In the genomic region with DNA sequence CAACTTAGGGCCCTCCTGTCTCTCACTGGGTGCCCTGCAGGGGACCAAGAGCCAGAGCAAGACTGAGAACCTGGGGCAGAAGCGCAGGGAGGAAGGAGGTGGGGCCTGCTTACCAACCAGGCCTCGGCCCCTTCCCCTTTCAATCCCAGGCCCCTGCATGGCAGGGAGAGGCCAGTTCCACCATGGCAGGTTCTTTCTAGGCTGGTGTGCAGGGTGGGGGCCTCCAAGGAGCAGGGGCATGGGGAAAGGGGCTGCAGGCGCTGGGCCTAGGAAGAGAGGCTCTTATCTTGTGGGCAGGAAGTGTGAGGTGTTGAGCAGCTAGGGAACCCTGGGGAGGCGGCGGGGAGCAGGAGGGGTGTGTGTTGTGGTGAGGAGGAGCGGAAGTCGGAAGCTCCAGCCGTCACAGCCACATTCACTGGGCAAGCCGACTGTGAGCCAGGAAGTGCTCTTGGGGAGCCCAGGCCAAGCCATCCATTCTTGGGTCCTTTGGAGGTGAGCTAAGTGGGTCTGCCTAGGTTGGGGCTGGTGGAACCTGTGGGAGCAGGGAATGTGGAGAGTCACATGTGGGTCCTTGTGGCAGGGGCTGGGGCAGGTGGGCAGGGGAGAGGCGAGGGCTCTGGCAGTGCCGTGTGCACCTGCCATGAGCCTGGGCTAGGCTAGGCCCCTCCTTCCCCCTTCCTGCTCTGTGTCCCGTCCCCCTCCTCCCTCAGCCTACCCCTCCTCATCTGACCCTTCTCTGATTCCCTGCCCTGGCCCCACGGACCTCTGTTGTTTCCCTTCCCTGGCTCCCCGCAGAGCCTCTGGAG, we compare ENCODE assay signal across 8 cellular contexts. TPM values are rescaled to one million over a fixed set of nuclear protein-coding genes. Genes with fewer than 3 reads are reported as not detected.
A peak's percentile ranks its signal among the peaks of the same experiment; 100 is the strongest.
DNase-seq lines count a peak whose midpoint lies in the region; ATAC-seq and TF ChIP-seq lines count a peak whose summit lies in the region.

TSS of gene PSD4 (plus strand) at position 409 of the 806 bp plus-strand sequence. CDS start 8,486 bp downstream, outside the sequence.

- TF ChIP-seq POLR2A in esophagus squamous epithelium (IDR thresholded peaks at IDR 0.05) = peak in 1 of 4 donors; percentile 45

- H3K27me3 ChIP-seq in KMS-11 (ENCODE audit: insufficient read depth, low read depth) = no peaks in the 10 kb centered on the region
- H3K27me3 ChIP-seq in esophagus squamous epithelium = no peaks in the 10 kb centered on the region
- H3K27me3 ChIP-seq in SK-N-SH (ENCODE audit: insufficient read depth) = peaks cover 9% of the 10 kb centered on the region; the same call in 1 of the 2 replicates
- no peaks in the 10 kb centered on the region for H3K27me3 ChIP-seq in HAP-1 (ENCODE audit: low read depth)

- H3K4me2 ChIP-seq in KMS-11 (peak within 1 kb of the TSS; percentile 63), SK-N-SH (no peak within 1 kb of the TSS)

- H3K9me3 Mint-ChIP-seq in Calu3 (ENCODE audit: low read depth, unreplicated experiment) = peaks cover 3% of the 10 kb centered on the region

- H3K4me1 Mint-ChIP-seq in Calu3 (ENCODE audit: low read depth, unreplicated experiment) = no peaks in the 10 kb centered on the region

- CTCF ChIA-PET in Calu3 (lab: Charles Lee) (no interaction called here), SK-N-SH (lab: Yijun Ruan, JAX) (interaction anchor here (1.4 to 1.7 kb wide), 4 partner anchors 29 to 37 kb away, joined by 4 to 5 read pairs (median 4); no protein-coding TSS in a partner anchor)

- H3K4me3 ChIP-seq in KMS-11 (IDR thresholded peaks at IDR 0.05; ENCODE audit: insufficient read depth, low read depth, low read length) (no peak within 1 kb of the TSS), esophagus squamous epithelium (peak within 1 kb of the TSS; percentile 4 to 59 (median 34)), SK-N-SH (ENCODE audit: low read depth in 2 of 2, low read length in 1 of 2) (no peak within 1 kb of the TSS), HAP-1 (no peak within 1 kb of the TSS)

- TF ChIP-seq RAD21 in SK-N-SH (IDR thresholded peaks at IDR 0.05; ENCODE audit: low read length) = no peak

- H3K9ac ChIP-seq in KMS-11 (peak within 1 kb of the TSS; percentile 50; the same call in 1 of the 2 replicates), SK-N-SH (no peak within 1 kb of the TSS)

- no peak within 1 kb of the TSS for H3K4me3 Mint-ChIP-seq in Calu3 (ENCODE audit: low read depth, unreplicated experiment)

- WGBS in esophagus squamous epithelium, 2 donors = 69 to 75% methylated on average over 5 to 9 of the region's 14 CpGs
- 50% methylated on average over 11 of the region's 14 CpGs for WGBS in SK-N-SH (ENCODE audit: low lambda C conversion rate)

- no peak within 1 kb of the TSS; the same call in 1 of the 2 replicates for H2AFZ ChIP-seq in KMS-11 (ENCODE audit: low read depth)
- no peak within 1 kb of the TSS for H2AFZ ChIP-seq in SK-N-SH (ENCODE audit: low read depth)

- H3K9me3 ChIP-seq in esophagus squamous epithelium (no peaks in the 10 kb centered on the region), SK-N-SH (no peaks in the 10 kb centered on the region), HAP-1 (no peaks in the 10 kb centered on the region)

- ATAC-seq in GM21515 (IDR thresholded peaks at IDR 0.05; ENCODE audit: unreplicated experiment) = peak; percentile 82

- no peaks in the 10 kb centered on the region for H3K27me3 Mint-ChIP-seq in Calu3 (ENCODE audit: unreplicated experiment)

- intact Hi-C loops in Calu3 (cut with micrococcal nuclease; ENCODE audit: unreplicated experiment) (no loop called here), esophagus squamous epithelium (cut with DNase I) (no loop called here)

- H3F3A ChIP-seq in SK-N-SH (replicated peaks; ENCODE audit: insufficient read depth) = no peaks in the 10 kb centered on the region

- no peak for TF ChIP-seq EP300 in SK-N-SH (IDR thresholded peaks at IDR 0.05; ENCODE audit: borderline replicate concordance in 1 of 2, low read depth in 1 of 2, low read length in 1 of 2)

- H3K27ac ChIP-seq in KMS-11 (peak within 1 kb of the TSS; percentile 14), esophagus squamous epithelium (peak within 1 kb of the TSS; percentile 30 to 83 (median 56)), SK-N-SH (ENCODE audit: low read depth in 2 of 2, low read length in 1 of 2) (no peak within 1 kb of the TSS)

- H4K20me1 ChIP-seq in KMS-11 (ENCODE audit: insufficient read depth) (no peaks in the 10 kb centered on the region), SK-N-SH (ENCODE audit: insufficient read depth) (no peaks in the 10 kb centered on the region)

- POLR2A ChIA-PET in SK-N-SH (lab: Yijun Ruan, JAX) = interaction anchor here (0.6 kb wide), 1 partner anchor 33 kb away, joined by 3 read pairs; no protein-coding TSS in a partner anchor

- BruUV-seq in Calu3 (replicated peaks; lab: Mats Ljungman, UMichigan) = no TSS peak

- H3K9me2 ChIP-seq in SK-N-SH = no peaks in the 10 kb centered on the region

- H3K36me3 ChIP-seq in KMS-11 (ENCODE audit: insufficient read depth) (no peaks in the 10 kb centered on the region), esophagus squamous epithelium (no peaks in the 10 kb centered on the region), SK-N-SH (replicated peaks in 1 of 2; ENCODE audit: control insufficient read depth in 1 of 2, insufficient read depth in 2 of 2, low read length in 1 of 2) (no peaks in the 10 kb centered on the region), HAP-1 (replicated peaks) (no peaks in the 10 kb centered on the region)

- H3K79me2 ChIP-seq in KMS-11 (ENCODE audit: insufficient read depth, low read depth) = 0 out of 2 replicates have a peak, but pooled peaks cover 4% of the 10 kb centered on the region
- H3K79me2 ChIP-seq in SK-N-SH (ENCODE audit: insufficient read depth) = no peaks in the 10 kb centered on the region

- TF ChIP-seq CTCF in Calu3 (IDR thresholded peaks at IDR 0.05; ENCODE audit: unreplicated experiment) (no peak), KMS-11 (conservative IDR thresholded peaks at IDR 0.05; ENCODE audit: low read depth, low read length) (no peak), esophagus squamous epithelium (IDR thresholded peaks at IDR 0.05) (no peak), SK-N-SH (IDR thresholded peaks at IDR 0.05) (no peak)

- DNase-seq in Calu3 (no peak), esophagus squamous epithelium (lab: John Stamatoyannopoulos, UW) (peak; percentile 73), SK-N-SH (no peak), HAP-1 (ENCODE audit: low spot score in 2 of 2) (no peak)
- DNase-seq in activated CD4-positive, alpha-beta T cell treated with anti-CD3 and anti-CD28 coated beads, Interleukin-2, amount 50 U/mL, for 48 hours = peak; percentile 89 to 93
- peak; percentile 77 for DNase-seq in stimulated activated CD4-positive, alpha-beta T cell treated with anti-CD3 and anti-CD28 coated beads, Interleukin-12 subunit alpha, Interleukin-12 subunit beta, amount 100 ng/mL, for 4 hours

- H3K4me1 ChIP-seq in KMS-11 (ENCODE audit: low read depth, poor library complexity, severe bottlenecking) (peaks cover 8% of the 10 kb centered on the region), esophagus squamous epithelium (peaks cover 0 to 22% (median 0%) of the 10 kb centered on the region in 3 donors), SK-N-SH (ENCODE audit: control insufficient read depth in 1 of 2, insufficient read depth in 2 of 2, low read depth in 1 of 2, low read length in 1 of 2) (no peaks in the 10 kb centered on the region), HAP-1 (no peaks in the 10 kb centered on the region)

- H3K27ac Mint-ChIP-seq in Calu3 (ENCODE audit: unreplicated experiment) = no peak within 1 kb of the TSS

- in situ Hi-C loops in HAP-1 (cut with MboI; ENCODE audit: low sequenced_read_pairs) = no loop called here

- H3K36me3 Mint-ChIP-seq in Calu3 (ENCODE audit: insufficient read depth, unreplicated experiment) = peaks cover 9% of the 10 kb centered on the region

TF ChIP-seq in SK-N-SH, 30 proteins besides CTCF, POLR2A, EP300 and RAD21:
- TF ChIP-seq ELF1 (IDR thresholded peaks at IDR 0.05) = no peak
- no peak for TF ChIP-seq FOXM1 (IDR thresholded peaks at IDR 0.05; ENCODE audit: low read depth)
- no peak for TF ChIP-seq NRF1 (IDR thresholded peaks at IDR 0.05; ENCODE audit: low read depth, low read length)
- no peak for TF ChIP-seq TEAD4 (IDR thresholded peaks at IDR 0.05; ENCODE audit: borderline replicate concordance, insufficient read depth)
- TF ChIP-seq GATA2 (CRISPR knock-in tag; IDR thresholded peaks at IDR 0.05) = no peak
- TF ChIP-seq, protein P1, sequence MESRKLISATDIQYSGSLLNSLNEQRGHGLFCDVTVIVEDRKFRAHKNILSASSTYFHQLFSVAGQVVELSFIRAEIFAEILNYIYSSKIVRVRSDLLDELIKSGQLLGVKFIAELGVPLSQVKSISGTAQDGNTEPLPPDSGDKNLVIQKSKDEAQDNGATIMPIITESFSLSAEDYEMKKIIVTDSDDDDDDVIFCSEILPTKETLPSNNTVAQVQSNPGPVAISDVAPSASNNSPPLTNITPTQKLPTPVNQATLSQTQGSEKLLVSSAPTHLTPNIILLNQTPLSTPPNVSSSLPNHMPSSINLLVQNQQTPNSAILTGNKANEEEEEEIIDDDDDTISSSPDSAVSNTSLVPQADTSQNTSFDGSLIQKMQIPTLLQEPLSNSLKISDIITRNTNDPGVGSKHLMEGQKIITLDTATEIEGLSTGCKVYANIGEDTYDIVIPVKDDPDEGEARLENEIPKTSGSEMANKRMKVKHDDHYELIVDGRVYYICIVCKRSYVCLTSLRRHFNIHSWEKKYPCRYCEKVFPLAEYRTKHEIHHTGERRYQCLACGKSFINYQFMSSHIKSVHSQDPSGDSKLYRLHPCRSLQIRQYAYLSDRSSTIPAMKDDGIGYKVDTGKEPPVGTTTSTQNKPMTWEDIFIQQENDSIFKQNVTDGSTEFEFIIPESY (IDR thresholded peaks at IDR 0.05; ENCODE audit: borderline replicate concordance, low read depth) = no peak
- TF ChIP-seq, protein P2, sequence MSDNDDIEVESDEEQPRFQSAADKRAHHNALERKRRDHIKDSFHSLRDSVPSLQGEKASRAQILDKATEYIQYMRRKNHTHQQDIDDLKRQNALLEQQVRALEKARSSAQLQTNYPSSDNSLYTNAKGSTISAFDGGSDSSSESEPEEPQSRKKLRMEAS (IDR thresholded peaks at IDR 0.05; ENCODE audit: low read depth) = no peak
- no peak for TF ChIP-seq TAF1 (IDR thresholded peaks at IDR 0.05; ENCODE audit: borderline replicate concordance, low read depth, low read length)
- no peak for TF ChIP-seq RCOR1 (IDR thresholded peaks at IDR 0.05; ENCODE audit: low read length)
- TF ChIP-seq RFX5 (IDR thresholded peaks at IDR 0.05; ENCODE audit: low read length) = no peak

RNA-seq across cellular contexts. Expression of gene PSD4, which starts in this region (rescaled TPM):
- total RNA-seq in Calu3 (2022) = 58.7 and 64.5 TPM in 2 replicates
- 10 to 100 TPM; 25.1 to 62.5 (median 50.2) TPM for total RNA-seq in esophagus squamous epithelium
- 0.31 and 0.35 TPM in 2 replicates for polyA plus RNA-seq in SK-N-SH (2012; rRNA removed)
- 0.14 and 0.24 TPM in 2 replicates for polyA plus RNA-seq in SK-N-SH (2012; cell fraction: cytosol; rRNA removed)
- 0.31 and 0.43 TPM in 2 replicates for polyA plus RNA-seq in SK-N-SH (2012; cell fraction: nucleus; rRNA removed)

Comparison
In these comparisons a context has a peak if more than half of its experiments do, and no peak if none do; other contexts are left out.
1. DNase-seq: peak in activated CD4-positive, alpha-beta T cell treated with anti-CD3 and anti-CD28 coated beads, Interleukin-2, amount 50 U/mL, for 48 hours (2 of 2), esophagus squamous epithelium (single experiment) and stimulated activated CD4-positive, alpha-beta T cell treated with anti-CD3 and anti-CD28 coated beads, Interleukin-12 subunit alpha, Interleukin-12 subunit beta, amount 100 ng/mL, for 4 hours (single experiment); none in Calu3 (single experiment), SK-N-SH (single experiment) and HAP-1 (0 of 2).
2. H3K27ac ChIP-seq: peak in KMS-11 (single experiment) and esophagus squamous epithelium (4 of 4); none in SK-N-SH (0 of 2).
3. H3K4me3 ChIP-seq: peak in esophagus squamous epithelium (4 of 4); none in KMS-11 (single experiment), SK-N-SH (0 of 2) and HAP-1 (single experiment).